11 cellular contexts compared by ENCODE assay signal in genomic region chr5:173707392-173707791, GRCh38.
DNase-seq lines count a peak whose midpoint lies in the region; ATAC-seq and TF ChIP-seq lines count a peak whose summit lies in the region.
"Had no signal": no experiment of that assay in that cellular context is flagged by ENCODE, and none has a peak within 500 bp of the region (broad histone marks: within the 10 kb centered on the region; RNA-seq: fewer than 3 reads in every experiment).

No MANE protein-coding gene starts in this region.

- H3K27ac ChIP-seq in upper lobe of right lung (no peak overlapping the region), suprapubic skin (no peak overlapping the region)

- no peak for TF ChIP-seq POLR2A in suprapubic skin (IDR thresholded peaks at IDR 0.05)

- H3K4me1 ChIP-seq in upper lobe of right lung = no peaks in the 10 kb centered on the region
- H3K4me1 ChIP-seq in suprapubic skin = peaks cover 9% of the 10 kb centered on the region
- H3K4me1 ChIP-seq: A549 had no signal

- WGBS in suprapubic skin = 40% methylated on average over 4 of the region's 4 CpGs

- H3K27me3 ChIP-seq in upper lobe of right lung (no peaks in the 10 kb centered on the region), suprapubic skin (no peaks in the 10 kb centered on the region)

- no peak overlapping the region for H3K27ac Mint-ChIP-seq in T-helper 17 cell
- H3K27ac Mint-ChIP-seq in activated T-cell treated with anti-CD3 and anti-CD28 coated beads, Interleukin-2, amount 50 U/mL, for 24 hours = no peak overlapping the region
- H3K27ac Mint-ChIP-seq: dendritic cell treated with granulocyte-macrophage colony-stimulating factor and Interleukin-4, amounts not matched to agents 40 ng/mL and 50 ng/mL, for 4 days had no signal

- intact Hi-C loops in upper lobe of right lung (cut with DNase I) = no loop called here

- peaks cover 12% of the 10 kb centered on the region for H3K27me3 Mint-ChIP-seq in T-helper 17 cell
- H3K27me3 Mint-ChIP-seq in activated T-cell treated with anti-CD3 and anti-CD28 coated beads, Interleukin-2, amount 50 U/mL, for 24 hours = no peaks in the 10 kb centered on the region
- H3K27me3 Mint-ChIP-seq: dendritic cell treated with granulocyte-macrophage colony-stimulating factor and Interleukin-4, amounts not matched to agents 40 ng/mL and 50 ng/mL, for 4 days had no signal

- TF ChIP-seq EP300 in suprapubic skin (IDR thresholded peaks at IDR 0.05) = no peak

- DNase-seq in NCI-H2107 treated with DMSO at 0.1 percent for 48 hours (lab: John Stamatoyannopoulos, UW; ENCODE audit: unreplicated experiment) = peak; percentile 4
- no peak for DNase-seq in NCI-H2107 (lab: John Stamatoyannopoulos, UW)
- DNase-seq in HS-5 (ENCODE audit: low read depth) = peak; percentile 31
- peak; percentile 92 for DNase-seq in fibroblast of mammary gland (ENCODE audit: low read depth)
- peak; percentile 43 for DNase-seq in upper lobe of right lung
- DNase-seq in T-helper 17 cell = no peak
- DNase-seq in activated T-cell treated with anti-CD3 and anti-CD28 coated beads, Interleukin-2, amount 50 U/mL, for 24 hours = no peak
- no peak for DNase-seq in suprapubic skin (ENCODE audit: low spot score in 2 of 2)
- DNase-seq: NCI-H226 had no signal

- no peak for TF ChIP-seq CTCF in fibroblast of mammary gland (conservative IDR thresholded peaks at IDR 0.05; ENCODE audit: control insufficient read depth, insufficient read depth, low read depth, low read length)
- TF ChIP-seq CTCF in upper lobe of right lung (IDR thresholded peaks at IDR 0.05) = no peak
- no peak for TF ChIP-seq CTCF in suprapubic skin (IDR thresholded peaks at IDR 0.05)

- H3K36me3 ChIP-seq in upper lobe of right lung = no peaks in the 10 kb centered on the region
- H3K36me3 ChIP-seq in suprapubic skin = no peaks in the 10 kb centered on the region

- H3K9me3 ChIP-seq in upper lobe of right lung (no peaks in the 10 kb centered on the region), T-helper 17 cell (ENCODE audit: control insufficient read depth, low read length, poor library complexity, severe bottlenecking) (no peaks in the 10 kb centered on the region), suprapubic skin (no peaks in the 10 kb centered on the region)
- H3K9me3 ChIP-seq: A549 had no signal

- ATAC-seq in upper lobe of right lung (peak; percentile 48), T-helper 17 cell (no peak)
- ATAC-seq: A549 had no signal

- H3K9me3 Mint-ChIP-seq in activated T-cell treated with anti-CD3 and anti-CD28 coated beads, Interleukin-2, amount 50 U/mL, for 24 hours = no peaks in the 10 kb centered on the region
- H3K9me3 Mint-ChIP-seq: dendritic cell treated with granulocyte-macrophage colony-stimulating factor and Interleukin-4, amounts not matched to agents 40 ng/mL and 50 ng/mL, for 4 days had no signal

- no peaks in the 10 kb centered on the region for H3K36me3 Mint-ChIP-seq in T-helper 17 cell (ENCODE audit: low read depth)
- no peaks in the 10 kb centered on the region for H3K36me3 Mint-ChIP-seq in activated T-cell treated with anti-CD3 and anti-CD28 coated beads, Interleukin-2, amount 50 U/mL, for 24 hours (ENCODE audit: low read depth)

- no peak overlapping the region for H3K4me3 Mint-ChIP-seq in T-helper 17 cell
- H3K4me3 Mint-ChIP-seq in activated T-cell treated with anti-CD3 and anti-CD28 coated beads, Interleukin-2, amount 50 U/mL, for 24 hours = no peak overlapping the region
- H3K4me3 Mint-ChIP-seq: dendritic cell treated with granulocyte-macrophage colony-stimulating factor and Interleukin-4, amounts not matched to agents 40 ng/mL and 50 ng/mL, for 4 days had no signal

- H3K4me3 ChIP-seq in fibroblast of mammary gland (ENCODE audit: control insufficient read depth, low read depth, low read length) = no peak overlapping the region
- no peak overlapping the region for H3K4me3 ChIP-seq in upper lobe of right lung
- H3K4me3 ChIP-seq in suprapubic skin = no peak overlapping the region
- H3K4me3 ChIP-seq: A549 had no signal

- H3K4me1 Mint-ChIP-seq in T-helper 17 cell = peaks cover 4% of the 10 kb centered on the region
- no peaks in the 10 kb centered on the region for H3K4me1 Mint-ChIP-seq in activated T-cell treated with anti-CD3 and anti-CD28 coated beads, Interleukin-2, amount 50 U/mL, for 24 hours (ENCODE audit: low read depth)

Comparison
In these comparisons a context has a peak if more than half of its experiments do, and no peak if none do; other contexts are left out.
1. DNase-seq: peak in NCI-H2107 treated with DMSO at 0.1 percent for 48 hours (single experiment), HS-5 (single experiment), fibroblast of mammary gland (single experiment) and upper lobe of right lung (single experiment); none in NCI-H2107 (single experiment), T-helper 17 cell (0 of 3), activated T-cell treated with anti-CD3 and anti-CD28 coated beads, Interleukin-2, amount 50 U/mL, for 24 hours (single experiment) and suprapubic skin (0 of 2).